In the genomic region with DNA sequence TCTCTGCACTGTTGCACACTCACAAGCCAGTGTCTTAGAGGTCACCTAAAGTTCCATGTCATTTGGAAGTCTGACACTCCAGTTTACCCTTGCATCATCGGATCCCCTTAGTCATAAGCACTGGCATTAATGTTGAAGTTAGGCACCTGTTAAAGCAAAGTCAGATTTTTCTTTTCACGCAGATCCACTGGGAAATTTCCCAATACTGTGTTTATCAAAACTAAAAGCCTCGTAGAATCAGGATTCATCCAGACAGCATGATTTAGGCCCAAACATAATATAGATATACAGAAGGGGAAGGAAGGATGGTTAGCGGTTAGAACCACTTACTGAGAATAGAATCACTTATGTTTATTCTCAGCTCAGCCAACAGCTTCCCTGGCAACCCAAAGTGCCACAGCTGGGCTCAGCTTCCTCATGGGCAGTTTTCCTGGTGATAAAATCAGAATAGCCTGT, we compare ENCODE assay signal across 10 cellular contexts. TPM values are rescaled to one million over a fixed set of nuclear protein-coding genes. Genes with fewer than 3 reads are reported as not detected.
A peak's percentile ranks its signal among the peaks of the same experiment; 100 is the strongest.
DNase-seq lines count a peak whose midpoint lies in the region; ATAC-seq and TF ChIP-seq lines count a peak whose summit lies in the region.
"Had no signal": no experiment of that assay in that cellular context is flagged by ENCODE, and none has a peak within 500 bp of the region (broad histone marks: within the 10 kb centered on the region; RNA-seq: fewer than 3 reads in every experiment).

No MANE protein-coding gene starts in this region.

- no peaks in the 10 kb centered on the region for H3K9me3 ChIP-seq in RWPE2 (ENCODE audit: severe bottlenecking)
- H3K9me3 ChIP-seq: uterus had no signal

- H3K27ac ChIP-seq in RWPE2 (ENCODE audit: poor library complexity, severe bottlenecking) = peak overlapping the region; percentile 30

- H3K4me3 ChIP-seq in RWPE2 (ENCODE audit: severe bottlenecking) = no peak overlapping the region
- H3K4me3 ChIP-seq: uterus had no signal

- no peaks in the 10 kb centered on the region for H3K27me3 ChIP-seq in RWPE2 (ENCODE audit: insufficient read depth, poor library complexity, severe bottlenecking)
- H3K27me3 ChIP-seq: uterus had no signal

- no peak overlapping the region for H3K4me3 Mint-ChIP-seq in activated CD4-positive, alpha-beta T cell treated with anti-CD3 and anti-CD28 coated beads, Interleukin-2, amount 10 ng/mL, durations not matched to agents 7 days and 5 days

- CTCF ChIA-PET in activated CD4-positive, alpha-beta T cell treated with anti-CD3 and anti-CD28 coated beads, Interleukin-2, amount 10 ng/mL, durations not matched to agents 7 days and 5 days (lab: Charles Lee) = interaction anchor here (0.6 to 1.8 kb wide), 3 partner anchors 11 to 265 kb away, joined by 3 to 6 read pairs (median 4); no protein-coding TSS in a partner anchor

- H3K27me3 Mint-ChIP-seq in activated CD4-positive, alpha-beta T cell treated with anti-CD3 and anti-CD28 coated beads, Interleukin-2, amount 10 ng/mL, durations not matched to agents 7 days and 5 days = no peaks in the 10 kb centered on the region

- peaks cover 8% of the 10 kb centered on the region for H3K4me1 ChIP-seq in RWPE2 (ENCODE audit: insufficient read depth, poor library complexity, severe bottlenecking)
- H3K4me1 ChIP-seq: uterus had no signal

- no peaks in the 10 kb centered on the region for H3K9me3 Mint-ChIP-seq in activated CD4-positive, alpha-beta T cell treated with anti-CD3 and anti-CD28 coated beads, Interleukin-2, amount 10 ng/mL, durations not matched to agents 7 days and 5 days

- no peak overlapping the region for H3K27ac Mint-ChIP-seq in activated CD4-positive, alpha-beta T cell treated with anti-CD3 and anti-CD28 coated beads, Interleukin-2, amount 10 ng/mL, durations not matched to agents 7 days and 5 days

- POLR2A ChIA-PET in activated CD4-positive, alpha-beta T cell treated with anti-CD3 and anti-CD28 coated beads, Interleukin-2, amount 10 ng/mL, durations not matched to agents 7 days and 5 days (lab: Charles Lee) = no interaction called here

- no peaks in the 10 kb centered on the region for H3K36me3 Mint-ChIP-seq in activated CD4-positive, alpha-beta T cell treated with anti-CD3 and anti-CD28 coated beads, Interleukin-2, amount 10 ng/mL, durations not matched to agents 7 days and 5 days (ENCODE audit: low read depth)

- ATAC-seq in HG02938 (IDR thresholded peaks at IDR 0.05; ENCODE audit: unreplicated experiment) (peak; percentile 62), RWPE2 (ENCODE audit: low read depth) (no peak), GM18858 (IDR thresholded peaks at IDR 0.05; ENCODE audit: unreplicated experiment) (no peak), HG03469 (IDR thresholded peaks at IDR 0.05; ENCODE audit: unreplicated experiment) (no peak)

- DNase-seq in DMS153 treated with DMSO at 0.1 percent for 48 hours (lab: John Stamatoyannopoulos, UW; ENCODE audit: unreplicated experiment) (peak; percentile 14), RWPE2 (ENCODE audit: low spot score) (no peak), medulla oblongata (ENCODE audit: extremely low spot score) (peak; percentile 7)
- DNase-seq in activated CD4-positive, alpha-beta T cell treated with anti-CD3 and anti-CD28 coated beads, Interleukin-2, amount 10 ng/mL, durations not matched to agents 7 days and 5 days = no peak
- no peak for DNase-seq in activated CD8-positive, alpha-beta memory T cell treated with anti-CD3 and anti-CD28 coated beads, Interleukin-2, amount 50 U/mL, for 48 hours
- DNase-seq: activated CD4-positive, alpha-beta T cell treated with anti-CD3 and anti-CD28 coated beads, Interleukin-2, amount 50 U/mL, for 4 hours had no signal

- peaks cover 30% of the 10 kb centered on the region for H3K36me3 ChIP-seq in RWPE2 (ENCODE audit: low read depth)
- H3K36me3 ChIP-seq: uterus had no signal

- no peak for TF ChIP-seq CTCF in RWPE2 (IDR thresholded peaks at IDR 0.05; ENCODE audit: poor library complexity, severe bottlenecking)

- H3K4me1 Mint-ChIP-seq in activated CD4-positive, alpha-beta T cell treated with anti-CD3 and anti-CD28 coated beads, Interleukin-2, amount 10 ng/mL, durations not matched to agents 7 days and 5 days = peaks cover 13% of the 10 kb centered on the region

RNA-seq across cellular contexts. Expression of a gene that starts 30.1 kb away (rescaled TPM):
- total RNA-seq in activated CD4-positive, alpha-beta T cell treated with anti-CD3 and anti-CD28 coated beads, Interleukin-2, amount 10 ng/mL, durations not matched to agents 7 days and 5 days = 10 to 100 TPM; 55.0 to 55.6 TPM

Comparison
In these comparisons a context has a peak if more than half of its experiments do, and no peak if none do; other contexts are left out.
1. DNase-seq: peak in DMS153 treated with DMSO at 0.1 percent for 48 hours (single experiment) and medulla oblongata (single experiment); none in RWPE2 (single experiment), activated CD4-positive, alpha-beta T cell treated with anti-CD3 and anti-CD28 coated beads, Interleukin-2, amount 10 ng/mL, durations not matched to agents 7 days and 5 days (single experiment) and activated CD8-positive, alpha-beta memory T cell treated with anti-CD3 and anti-CD28 coated beads, Interleukin-2, amount 50 U/mL, for 48 hours (single experiment).